In genomic region chr11:73331138-73331916, GRCh38 we compare ENCODE assay signal across 10 cellular contexts. TPM values are rescaled to one million over a fixed set of nuclear protein-coding genes. Genes with fewer than 3 reads are reported as not detected.
A peak's percentile ranks its signal among the peaks of the same experiment; 100 is the strongest.
DNase-seq lines count a peak whose midpoint lies in the region; TF ChIP-seq lines count a peak whose summit lies in the region.
"Had no signal": no experiment of that assay in that cellular context is flagged by ENCODE, and none has a peak within 500 bp of the region (broad histone marks: within the 10 kb centered on the region; RNA-seq: fewer than 3 reads in every experiment).

No MANE protein-coding gene starts in this region.

- no peaks in the 10 kb centered on the region for H3K9me3 ChIP-seq in endodermal cell (ENCODE audit: control insufficient read depth, low read length)
- H3K9me3 ChIP-seq in transverse colon = no peaks in the 10 kb centered on the region

- H3K23ac ChIP-seq in mesendoderm (ENCODE audit: low read length) = no peak overlapping the region

- in situ Hi-C loops in transverse colon (cut with MboI; ENCODE audit: low pct_ligation_motif_present in 1 of 4, low pct_unique_long_range_greater_than_20kb in 1 of 4, low sequenced_read_pairs in 3 of 4) = no loop called here

- H2BK5ac ChIP-seq in mesendoderm (ENCODE audit: low read length) = no peak overlapping the region

- no peak for TF ChIP-seq CTCF in endodermal cell (conservative IDR thresholded peaks at IDR 0.05)
- TF ChIP-seq CTCF in transverse colon (IDR thresholded peaks at IDR 0.05) = no peak
- no peak for TF ChIP-seq CTCF in CD14-positive monocyte (IDR thresholded peaks at IDR 0.05)

- H3K4me1 Mint-ChIP-seq in endodermal cell (peaks cover 39% of the 10 kb centered on the region), CD14-positive monocyte (peaks cover 10% of the 10 kb centered on the region)
- no peaks in the 10 kb centered on the region for H3K4me1 Mint-ChIP-seq in activated T-helper 1 cell treated with anti-CD3 and anti-CD28 coated beads, Interleukin-12 subunit alpha, Interleukin-12 subunit beta, Interleukin-2, Interleukin-4 antibody, amounts not matched to agents 30 ng/mL and 10 ng/mL and 1 ng/mL, durations not matched to agents 14 hours and 24 hours and 36 hours (ENCODE audit: low read depth)

- H2AK5ac ChIP-seq in mesendoderm (ENCODE audit: low read length) = no peak overlapping the region

- intact Hi-C loops in transverse colon (cut with DNase I; ENCODE audit: low total_unique reads) (loop anchor here (2.0 kb wide), 1 partner anchor 15 kb away; no protein-coding TSS in a partner anchor), CD14-positive monocyte (cut with micrococcal nuclease) (no loop called here)
- intact Hi-C loops in activated T-helper 1 cell treated with anti-CD3 and anti-CD28 coated beads, Interleukin-12 subunit alpha, Interleukin-12 subunit beta, Interleukin-2, Interleukin-4 antibody, amounts not matched to agents 30 ng/mL and 10 ng/mL and 1 ng/mL, durations not matched to agents 14 hours and 24 hours and 36 hours (cut with micrococcal nuclease) = no loop called here

- no peak for TF ChIP-seq EP300 in transverse colon (IDR thresholded peaks at IDR 0.05; ENCODE audit: low read depth)

- H3K4me1 ChIP-seq in endodermal cell (ENCODE audit: control insufficient read depth, insufficient read depth, low read length) = peaks cover 11% of the 10 kb centered on the region
- H3K4me1 ChIP-seq in mesendoderm (ENCODE audit: control insufficient read depth, low read depth, low read length) = peaks cover 13% of the 10 kb centered on the region
- H3K4me1 ChIP-seq in transverse colon = peaks cover 33 to 72% (median 43%) of the 10 kb centered on the region in 4 donors

- TF ChIP-seq POLR2A in transverse colon (IDR thresholded peaks at IDR 0.05) = no peak

- no peaks in the 10 kb centered on the region for H3K79me2 ChIP-seq in mesendoderm (ENCODE audit: control insufficient read depth, insufficient read depth, low read length)

- peak overlapping the region; percentile 4 for H3K56ac ChIP-seq in mesendoderm (ENCODE audit: low read length)

- no peaks in the 10 kb centered on the region for H3K36me3 Mint-ChIP-seq in endodermal cell (ENCODE audit: low read depth)
- no peaks in the 10 kb centered on the region for H3K36me3 Mint-ChIP-seq in CD14-positive monocyte
- H3K36me3 Mint-ChIP-seq in activated T-helper 1 cell treated with anti-CD3 and anti-CD28 coated beads, Interleukin-12 subunit alpha, Interleukin-12 subunit beta, Interleukin-2, Interleukin-4 antibody, amounts not matched to agents 30 ng/mL and 10 ng/mL and 1 ng/mL, durations not matched to agents 14 hours and 24 hours and 36 hours (ENCODE audit: low read depth) = no peaks in the 10 kb centered on the region

- DNase-seq in RPMI7951 (ENCODE audit: low read depth) = peak; percentile 53
- peak; percentile 92 for DNase-seq in endodermal cell
- DNase-seq in mesendoderm = peak; percentile 92
- no peak for DNase-seq in transverse colon
- no peak for DNase-seq in CD14-positive monocyte (ENCODE audit: low spot score)
- DNase-seq in GM03348 (ENCODE audit: low spot score) = no peak
- no peak for DNase-seq in activated T-helper 1 cell treated with anti-CD3 and anti-CD28 coated beads, Interleukin-12 subunit alpha, Interleukin-12 subunit beta, Interleukin-2, Interleukin-4 antibody, amounts not matched to agents 30 ng/mL and 10 ng/mL and 1 ng/mL, durations not matched to agents 14 hours and 24 hours and 36 hours (ENCODE audit: low spot score)
- DNase-seq: NCI-H345, SW 1271 had no signal

- H3K9ac ChIP-seq in endodermal cell (ENCODE audit: extremely low read depth, low read length, poor library complexity, severe bottlenecking) (peak overlapping the region; percentile 8), mesendoderm (ENCODE audit: low read length) (peak overlapping the region; percentile 26)

- H3K27ac ChIP-seq in endodermal cell (ENCODE audit: low read depth, low read length) (peak overlapping the region; percentile 87), mesendoderm (ENCODE audit: low read depth, low read length) (peak overlapping the region; percentile 21), transverse colon (peak overlapping the region; percentile 57 to 84 (median 62))

- H3K4me3 ChIP-seq in endodermal cell (ENCODE audit: low read length) (peak overlapping the region; percentile 60), mesendoderm (ENCODE audit: low read length) (no peak overlapping the region), transverse colon (no peak overlapping the region)

- H3K27ac Mint-ChIP-seq in endodermal cell (peak overlapping the region; percentile 30), CD14-positive monocyte (no peak overlapping the region)
- no peak overlapping the region for H3K27ac Mint-ChIP-seq in activated T-helper 1 cell treated with anti-CD3 and anti-CD28 coated beads, Interleukin-12 subunit alpha, Interleukin-12 subunit beta, Interleukin-2, Interleukin-4 antibody, amounts not matched to agents 30 ng/mL and 10 ng/mL and 1 ng/mL, durations not matched to agents 14 hours and 24 hours and 36 hours

- H4K5ac ChIP-seq in mesendoderm (ENCODE audit: low read length) = no peak overlapping the region

- peaks cover 6% of the 10 kb centered on the region for H3K27me3 Mint-ChIP-seq in endodermal cell (ENCODE audit: insufficient read depth)
- H3K27me3 Mint-ChIP-seq in CD14-positive monocyte (ENCODE audit: low read depth in 3 of 3) = peaks cover 2 to 3% (median 3%) of the 10 kb centered on the region in 3 donors
- H3K27me3 Mint-ChIP-seq in activated T-helper 1 cell treated with anti-CD3 and anti-CD28 coated beads, Interleukin-12 subunit alpha, Interleukin-12 subunit beta, Interleukin-2, Interleukin-4 antibody, amounts not matched to agents 30 ng/mL and 10 ng/mL and 1 ng/mL, durations not matched to agents 14 hours and 24 hours and 36 hours (ENCODE audit: insufficient read depth) = peaks cover 14% of the 10 kb centered on the region

- H2BK15ac ChIP-seq in mesendoderm (replicated peaks; ENCODE audit: low read depth) = no peak overlapping the region

- no peak overlapping the region for H4K8ac ChIP-seq in mesendoderm (ENCODE audit: low read depth, low read length)

- H3K27me3 ChIP-seq in endodermal cell (ENCODE audit: control insufficient read depth, insufficient read depth, low read length, poor library complexity, severe bottlenecking) = no peaks in the 10 kb centered on the region
- no peaks in the 10 kb centered on the region for H3K27me3 ChIP-seq in mesendoderm (ENCODE audit: insufficient read depth, low read length, poor library complexity)
- H3K27me3 ChIP-seq in transverse colon = no peaks in the 10 kb centered on the region

- H3K36me3 ChIP-seq in endodermal cell (ENCODE audit: control insufficient read depth, insufficient read depth, low read length) (peaks cover 6% of the 10 kb centered on the region), mesendoderm (ENCODE audit: control insufficient read depth, insufficient read depth, low read length) (no peaks in the 10 kb centered on the region), transverse colon (no peaks in the 10 kb centered on the region)

- H3K4me3 Mint-ChIP-seq in endodermal cell = no peak overlapping the region
- no peak overlapping the region for H3K4me3 Mint-ChIP-seq in CD14-positive monocyte
- no peak overlapping the region for H3K4me3 Mint-ChIP-seq in activated T-helper 1 cell treated with anti-CD3 and anti-CD28 coated beads, Interleukin-12 subunit alpha, Interleukin-12 subunit beta, Interleukin-2, Interleukin-4 antibody, amounts not matched to agents 30 ng/mL and 10 ng/mL and 1 ng/mL, durations not matched to agents 14 hours and 24 hours and 36 hours

- 34% methylated on average over 4 of the region's 4 CpGs; no CpG with 5 or more reads in 1 of the 2 experiments for WGBS in endodermal cell (ENCODE audit: insufficient coverage in 1 of 2, insufficient read length in 1 of 2), 2 experiments
- WGBS in mesendoderm (ENCODE audit: extremely low coverage, insufficient coverage, low lambda C conversion rate) = no CpG with 5 or more reads among the region's 4 CpGs
- WGBS in transverse colon (ENCODE audit: low coverage in 1 of 2), 2 donors = 60% methylated on average over 4 of the region's 4 CpGs; no CpG with 5 or more reads in 1 of the 2 donors

- H3K9me3 Mint-ChIP-seq in endodermal cell (no peaks in the 10 kb centered on the region), CD14-positive monocyte (peaks cover 0 to 1% (median 0%) of the 10 kb centered on the region in 7 donors)
- H3K9me3 Mint-ChIP-seq in activated T-helper 1 cell treated with anti-CD3 and anti-CD28 coated beads, Interleukin-12 subunit alpha, Interleukin-12 subunit beta, Interleukin-2, Interleukin-4 antibody, amounts not matched to agents 30 ng/mL and 10 ng/mL and 1 ng/mL, durations not matched to agents 14 hours and 24 hours and 36 hours = no peaks in the 10 kb centered on the region

- no peak overlapping the region for H3K4me2 ChIP-seq in mesendoderm (ENCODE audit: low read length)

- H3K79me1 ChIP-seq in mesendoderm (ENCODE audit: low read length) = peaks cover 2% of the 10 kb centered on the region

- H3K18ac ChIP-seq in mesendoderm (ENCODE audit: low read length) = no peak overlapping the region

- H3K4ac ChIP-seq in mesendoderm (ENCODE audit: low read depth, low read length) = no peak overlapping the region

- H2BK120ac ChIP-seq in mesendoderm (ENCODE audit: low read depth, low read length) = no peak overlapping the region

RNA-seq across cellular contexts. Expression of gene ARHGEF17, which starts 23.3 kb away (rescaled TPM):
- total RNA-seq in RPMI7951 (2014; rRNA removed; shearing (Covaris generic)) = 9.1 and 9.4 TPM in 2 replicates
- 10 to 100 TPM; 31.0 to 39.0 TPM for total RNA-seq in endodermal cell
- polyA plus RNA-seq in endodermal cell (2013, experiment 1 of 2) = 52.4 TPM
- 45.3 TPM for polyA plus RNA-seq in endodermal cell (2013, experiment 2 of 2)
- polyA plus RNA-seq in mesendoderm (2013, experiment 1 of 2) = 5.9 TPM
- polyA plus RNA-seq in mesendoderm (2013, experiment 2 of 2) = 5.8 TPM
- total RNA-seq in transverse colon = 10 to 100 TPM; 12.0 to 44.9 (median 27.1) TPM
- polyA plus RNA-seq in CD14-positive monocyte = under 1 TPM; 0.16 to 0.55 TPM
- 0.05 TPM in 1 of 2 replicates, not detected in the other for total RNA-seq in activated T-helper 1 cell treated with anti-CD3 and anti-CD28 coated beads, Interleukin-12 subunit alpha, Interleukin-12 subunit beta, Interleukin-2, Interleukin-4 antibody, amounts not matched to agents 30 ng/mL and 10 ng/mL and 1 ng/mL, durations not matched to agents 14 hours and 24 hours and 36 hours

RNA-seq across cellular contexts. Expression of gene RELT, which starts 44.9 kb away (rescaled TPM):
- total RNA-seq in RPMI7951 (2014; rRNA removed; shearing (Covaris generic)) = 4.2 and 5.1 TPM in 2 replicates
- total RNA-seq in endodermal cell (1 to 10 TPM; 6.9 to 8.9 TPM), transverse colon (10 to 100 TPM in 1 of 4 donors, 1 to 10 TPM in 3; 2.0 to 10.1 (median 6.1) TPM)
- 7.8 TPM for polyA plus RNA-seq in endodermal cell (2013, experiment 1 of 2)
- 8.4 TPM for polyA plus RNA-seq in endodermal cell (2013, experiment 2 of 2)
- polyA plus RNA-seq in mesendoderm (2013, experiment 1 of 2) = 2.8 TPM
- polyA plus RNA-seq in mesendoderm (2013, experiment 2 of 2) = 3.0 TPM
- polyA plus RNA-seq in CD14-positive monocyte = 10 to 100 TPM; 16.4 to 27.3 TPM
- total RNA-seq in activated T-helper 1 cell treated with anti-CD3 and anti-CD28 coated beads, Interleukin-12 subunit alpha, Interleukin-12 subunit beta, Interleukin-2, Interleukin-4 antibody, amounts not matched to agents 30 ng/mL and 10 ng/mL and 1 ng/mL, durations not matched to agents 14 hours and 24 hours and 36 hours = 34.6 and 37.6 TPM in 2 replicates

RNA-seq across cellular contexts. Expression of gene P2RY6, which starts 59.2 kb away (rescaled TPM):
- total RNA-seq in RPMI7951 (2014; rRNA removed; shearing (Covaris generic)) = 6.0 and 9.9 TPM in 2 replicates
- total RNA-seq in endodermal cell (under 1 TPM; 0.31 to 0.37 TPM), transverse colon (1 to 10 TPM in 3 of 4 donors, not detected in 1; 1.1 to 1.6 (median 1.4) TPM)
- 0.11 TPM for polyA plus RNA-seq in endodermal cell (2013, experiment 1 of 2)
- not detected for polyA plus RNA-seq in endodermal cell (2013, experiment 2 of 2)
- polyA plus RNA-seq in mesendoderm (2013, experiment 1 of 2) = 0.03 TPM
- polyA plus RNA-seq in mesendoderm (2013, experiment 2 of 2) = 0.07 TPM
- 1 to 10 TPM; 1.7 to 5.1 TPM for polyA plus RNA-seq in CD14-positive monocyte
- not detected in 2 replicates for total RNA-seq in activated T-helper 1 cell treated with anti-CD3 and anti-CD28 coated beads, Interleukin-12 subunit alpha, Interleukin-12 subunit beta, Interleukin-2, Interleukin-4 antibody, amounts not matched to agents 30 ng/mL and 10 ng/mL and 1 ng/mL, durations not matched to agents 14 hours and 24 hours and 36 hours
- total RNA-seq: dermis blood vessel endothelial cell had no signal

Comparison
In these comparisons a context has a peak if more than half of its experiments do, and no peak if none do; other contexts are left out.
1. DNase-seq: peak in RPMI7951 (single experiment), endodermal cell (single experiment) and mesendoderm (single experiment); none in transverse colon (single experiment), CD14-positive monocyte (single experiment), GM03348 (single experiment) and activated T-helper 1 cell treated with anti-CD3 and anti-CD28 coated beads, Interleukin-12 subunit alpha, Interleukin-12 subunit beta, Interleukin-2, Interleukin-4 antibody, amounts not matched to agents 30 ng/mL and 10 ng/mL and 1 ng/mL, durations not matched to agents 14 hours and 24 hours and 36 hours (single experiment).
2. H3K27ac ChIP-seq: peak in every context shown above with its lines; median percentile 87 in endodermal cell; 62 in transverse colon; 21 in mesendoderm.